In genomic region chr6:30761791-30762429, GRCh38 we compare ENCODE assay signal across 1 cellular context.
TF ChIP-seq lines count a peak whose summit lies in the region.

No MANE protein-coding gene starts in this region.

TF ChIP-seq in HCT116, 20 proteins besides CTCF, POLR2A, EP300 and RAD21 (continued from another document):
- TF ChIP-seq SRF (IDR thresholded peaks at IDR 0.05; ENCODE audit: low read depth) (no peak), FOSL1 (IDR thresholded peaks at IDR 0.05; ENCODE audit: low read depth) (no peak), ATF3 (IDR thresholded peaks at IDR 0.05) (no peak), SIN3A (IDR thresholded peaks at IDR 0.05; ENCODE audit: low read depth) (no peak), CBX3 (IDR thresholded peaks at IDR 0.05; ENCODE audit: low read depth) (no peak), JUND (IDR thresholded peaks at IDR 0.05) (no peak), EGR1 (IDR thresholded peaks at IDR 0.05; ENCODE audit: low read depth) (no peak), ELF1 (IDR thresholded peaks at IDR 0.05; ENCODE audit: borderline replicate concordance, low read depth) (no peak), TCF7L2 (IDR thresholded peaks at IDR 0.05; ENCODE audit: borderline replicate concordance, extremely low read depth, insufficient read depth, insufficient read length) (no peak)
